10 cellular contexts compared by ENCODE assay signal in the genomic region with DNA sequence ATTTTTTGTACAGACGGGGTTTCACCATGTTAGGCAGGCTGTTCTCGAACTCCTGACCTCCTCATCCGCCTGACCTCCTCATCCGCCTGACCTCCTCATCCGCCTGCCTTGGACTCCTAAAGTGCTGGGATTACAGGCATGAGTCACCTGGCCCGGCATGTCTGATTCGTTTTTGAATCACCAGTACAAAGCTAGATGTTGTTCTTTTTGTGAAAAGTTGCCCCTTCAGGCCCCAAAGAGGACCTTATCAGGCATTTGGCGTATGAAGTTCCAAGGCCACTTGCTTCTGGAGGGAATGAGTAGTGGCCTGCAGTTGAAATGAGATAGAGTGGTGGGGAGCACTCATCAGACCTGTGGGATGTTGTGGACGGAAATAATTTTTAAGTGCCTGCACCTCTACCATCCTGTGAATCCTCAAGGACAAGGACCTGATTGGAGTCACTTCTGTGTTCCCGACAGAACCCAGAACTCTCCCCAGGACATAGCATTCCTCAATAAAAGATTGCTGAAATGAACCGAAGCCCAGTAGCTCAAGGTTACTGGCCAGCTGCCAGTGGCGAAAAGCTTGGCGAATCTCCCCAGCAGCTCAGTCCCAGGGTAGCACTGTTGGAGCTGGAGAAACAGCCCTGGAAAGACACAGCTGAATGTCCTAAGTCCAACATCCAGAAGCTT. TPM values are rescaled to one million over a fixed set of nuclear protein-coding genes. Genes with fewer than 3 reads are reported as not detected.
DNase-seq lines count a peak whose midpoint lies in the region; ATAC-seq, FAIRE-seq and TF ChIP-seq lines count a peak whose summit lies in the region.
"Had no signal": no experiment of that assay in that cellular context is flagged by ENCODE, and none has a peak within 500 bp of the region (broad histone marks: within the 10 kb centered on the region; RNA-seq: fewer than 3 reads in every experiment).

No MANE protein-coding gene starts in this region.

- FAIRE-seq in bronchial epithelial cell (lab: Jason Lieb, UNC): no peak

- H3K4me1 Mint-ChIP-seq in HFFc6 (ENCODE audit: low read depth): peaks cover 16% of the 10 kb centered on the region

- peaks cover 0 to 13% (median 11%) of the 10 kb centered on the region in 8 donors for H3K9me3 ChIP-seq in spleen

- peak overlapping the region; percentile 74 for H3K27ac Mint-ChIP-seq in HFFc6
- H3K27ac Mint-ChIP-seq: activated CD8-positive, alpha-beta T cell treated with anti-CD3 and anti-CD28 coated beads for 36 hours had no signal

- DNase-seq in HFFc6 (peak; percentile 59), bronchial epithelial cell (ENCODE audit: low read depth) (peak; percentile 44), hypothalamus (lab: John Stamatoyannopoulos, UW) (peak in 33 of 51 donors; percentile 7 to 76 (median 51)), spleen (peak; percentile 76), GM13976 (ENCODE audit: low spot score) (no peak), HEK293T (ENCODE audit: extremely low spot score) (no peak)
- DNase-seq: activated CD8-positive, alpha-beta T cell treated with anti-CD3 and anti-CD28 coated beads for 36 hours; DMS79 treated with DMSO at 0.1 percent for 48 hours had no signal

- H3K36me3 ChIP-seq in bronchial epithelial cell (ENCODE audit: control insufficient read depth, insufficient read depth, low read length) (no peaks in the 10 kb centered on the region), spleen (no peaks in the 10 kb centered on the region)

- intact Hi-C loops in spleen (cut with DNase I; ENCODE audit: low total_unique reads): no loop called here

- H3K4me3 ChIP-seq in bronchial epithelial cell (ENCODE audit: low read depth, low read length) (no peak overlapping the region), spleen (no peak overlapping the region)

- TF ChIP-seq CTCF in HFFc6 (IDR thresholded peaks at IDR 0.05) (no peak), bronchial epithelial cell (IDR thresholded peaks at IDR 0.05; ENCODE audit: insufficient read depth, low read length, severe bottlenecking) (no peak), spleen (IDR thresholded peaks at IDR 0.05 in 8 of 11, conservative IDR thresholded peaks at IDR 0.05 in 3 of 11) (no peak), GM13976 (IDR thresholded peaks at IDR 0.05; ENCODE audit: borderline replicate concordance, control extremely low read depth, extremely low read depth, insufficient read depth, missing control alignments) (no peak)

- peak overlapping the region in 7 of 8 donors; percentile 58 to 82 (median 72) for H3K27ac ChIP-seq in spleen

- no peaks in the 10 kb centered on the region for H3K9me3 Mint-ChIP-seq in HFFc6

- WGBS in spleen, 5 donors: 62 to 82% (median 70%) methylated on average over 13 of the region's 13 CpGs

- peaks cover 6% of the 10 kb centered on the region for H3K27me3 ChIP-seq in bronchial epithelial cell (ENCODE audit: control insufficient read depth, insufficient read depth, low read length)
- peaks cover 0 to 18% (median 7%) of the 10 kb centered on the region in 7 donors for H3K27me3 ChIP-seq in spleen (replicated peaks in 1 of 7)

- no peak for TF ChIP-seq POLR2A in spleen (IDR thresholded peaks at IDR 0.05)

- H3K27me3 Mint-ChIP-seq in HFFc6 (ENCODE audit: insufficient read depth): peaks cover 3% of the 10 kb centered on the region; the same call in 1 of the 2 replicates

- 0 out of 2 replicates have a peak overlapping the region, but pooled peaks have one; percentile 14 for H3K4me3 Mint-ChIP-seq in HFFc6
- H3K4me3 Mint-ChIP-seq: activated CD8-positive, alpha-beta T cell treated with anti-CD3 and anti-CD28 coated beads for 36 hours had no signal

- in situ Hi-C loops in GM13976 (cut with MboI; ENCODE audit: low sequenced_read_pairs, unreplicated experiment): no loop called here

- H3K4me1 ChIP-seq in spleen: peaks cover 6 to 21% (median 14%) of the 10 kb centered on the region in 6 donors

- H3K36me3 Mint-ChIP-seq in HFFc6 (ENCODE audit: low read depth): no peaks in the 10 kb centered on the region

- CTCF ChIA-PET in HEK293T (lab: Yijun Ruan, JAX): interaction anchor here (0.7 kb wide), 1 partner anchor 16 kb away, joined by 3 read pairs; no protein-coding TSS in a partner anchor

- POLR2A ChIA-PET in HEK293T (lab: Yijun Ruan, JAX): interaction anchor here (2.0 kb wide), 1 partner anchor 50 kb away, joined by 5 read pairs; a partner anchor contains a TSS

- ATAC-seq in GM18511 (IDR thresholded peaks at IDR 0.05; ENCODE audit: unreplicated experiment) (no peak), HG03045 (IDR thresholded peaks at IDR 0.05; ENCODE audit: unreplicated experiment) (no peak)
- ATAC-seq: activated CD8-positive, alpha-beta T cell treated with anti-CD3 and anti-CD28 coated beads for 36 hours had no signal

TF ChIP-seq in HEK293T, 16 proteins besides CTCF, POLR2A, EP300 and RAD21:
- TF ChIP-seq SP1 (IDR thresholded peaks at IDR 0.05): no peak
- TF ChIP-seq, protein P1, sequence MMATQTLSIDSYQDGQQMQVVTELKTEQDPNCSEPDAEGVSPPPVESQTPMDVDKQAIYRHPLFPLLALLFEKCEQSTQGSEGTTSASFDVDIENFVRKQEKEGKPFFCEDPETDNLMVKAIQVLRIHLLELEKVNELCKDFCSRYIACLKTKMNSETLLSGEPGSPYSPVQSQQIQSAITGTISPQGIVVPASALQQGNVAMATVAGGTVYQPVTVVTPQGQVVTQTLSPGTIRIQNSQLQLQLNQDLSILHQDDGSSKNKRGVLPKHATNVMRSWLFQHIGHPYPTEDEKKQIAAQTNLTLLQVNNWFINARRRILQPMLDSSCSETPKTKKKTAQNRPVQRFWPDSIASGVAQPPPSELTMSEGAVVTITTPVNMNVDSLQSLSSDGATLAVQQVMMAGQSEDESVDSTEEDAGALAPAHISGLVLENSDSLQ (IDR thresholded peaks at IDR 0.05): no peak
- no peak for TF ChIP-seq LEF1 (IDR thresholded peaks at IDR 0.05; ENCODE audit: borderline replicate concordance)
- TF ChIP-seq BHLHE40 (IDR thresholded peaks at IDR 0.05; ENCODE audit: borderline replicate concordance): no peak
- no peak for TF ChIP-seq CTBP1 (IDR thresholded peaks at IDR 0.05; ENCODE audit: borderline replicate concordance)
- no peak for TF ChIP-seq NFRKB (IDR thresholded peaks at IDR 0.05)
- TF ChIP-seq FOXK2 (IDR thresholded peaks at IDR 0.05): no peak
- no peak for TF ChIP-seq TARDBP (IDR thresholded peaks at IDR 0.05)
- no peak for TF ChIP-seq ZNF384 (IDR thresholded peaks at IDR 0.05)
- TF ChIP-seq HDGF (IDR thresholded peaks at IDR 0.05; ENCODE audit: borderline replicate concordance): no peak
- no peak for TF ChIP-seq ARNT (IDR thresholded peaks at IDR 0.05)
- no peak for TF ChIP-seq SUZ12 (IDR thresholded peaks at IDR 0.05)
- no peak for TF ChIP-seq FOXA1 (IDR thresholded peaks at IDR 0.05)
- TF ChIP-seq L3MBTL2 (conservative IDR thresholded peaks at IDR 0.05): no peak
- TF ChIP-seq ELF4 (IDR thresholded peaks at IDR 0.05): no peak

RNA-seq across cellular contexts. Expression of a gene that starts 50.1 kb away (rescaled TPM):
- total RNA-seq in HFFc6 (2021; fragmentation: NEBNext Ultra II Directional; extraction: Animal tissue kit (Norgen Biotek cat#: 25700)): 100 to 1,000 TPM; 181 to 275 (median 249) TPM
- 417 and 613 TPM in 2 replicates for total RNA-seq in bronchial epithelial cell
- total RNA-seq in spleen: 100 to 1,000 TPM in 5 of 7 donors, 10 to 100 TPM in 2; 89.7 to 296 (median 120) TPM
- polyA plus RNA-seq in spleen: 100 to 1,000 TPM; 292 to 338 (median 297) TPM

Comparison
In these comparisons a context has a peak if more than half of its experiments do, and no peak if none do; other contexts are left out.
1. DNase-seq: peak in HFFc6 (single experiment), bronchial epithelial cell (single experiment), hypothalamus (33 of 51) and spleen (single experiment); none in GM13976 (single experiment) and HEK293T (single experiment).